Comparison of ENCODE assay signal across 8 cellular contexts in genomic region chr9:69672828-69673640, GRCh38. TPM values are rescaled to one million over a fixed set of nuclear protein-coding genes. Genes with fewer than 3 reads are reported as not detected.
DNase-seq lines count a peak whose midpoint lies in the region; ATAC-seq and TF ChIP-seq lines count a peak whose summit lies in the region.

No MANE protein-coding gene starts in this region.

- H3K79me2 ChIP-seq in GM23248 (ENCODE audit: insufficient read depth) (peaks cover 4% of the 10 kb centered on the region; the same call in 1 of the 2 replicates), Karpas-422 (ENCODE audit: low read length) (no peaks in the 10 kb centered on the region)

- TF ChIP-seq CTCF in foreskin keratinocyte (conservative IDR thresholded peaks at IDR 0.05) (peak; percentile 94), neural crest cell (conservative IDR thresholded peaks at IDR 0.05) (peak; percentile 93), stomach (IDR thresholded peaks at IDR 0.05) (peak in 5 of 7 experiments; percentile 64 to 87 (median 81))

- H3K27me3 Mint-ChIP-seq in neural crest cell (ENCODE audit: low read depth): peaks cover 21% of the 10 kb centered on the region

- H3K4me1 Mint-ChIP-seq in neural crest cell: peaks cover 17% of the 10 kb centered on the region

- H3K27ac Mint-ChIP-seq in neural crest cell (ENCODE audit: unreplicated experiment): peak overlapping the region; percentile 72

- H3K9me2 ChIP-seq in GM23248 (ENCODE audit: insufficient read depth) (no peaks in the 10 kb centered on the region), Karpas-422 (replicated peaks; ENCODE audit: insufficient read depth, low read length) (no peaks in the 10 kb centered on the region)

- H2AFZ ChIP-seq in GM23248: peak overlapping the region; percentile 97
- peak overlapping the region; percentile 67; the same call in 1 of the 2 replicates for H2AFZ ChIP-seq in Karpas-422 (ENCODE audit: low read length)

- H3K4me3 ChIP-seq in GM23248: peak overlapping the region; percentile 89
- no peak overlapping the region for H3K4me3 ChIP-seq in Karpas-422 (ENCODE audit: low read length)
- peak overlapping the region; percentile 72 to 83 (median 76) for H3K4me3 ChIP-seq in stomach

- peak overlapping the region; percentile 90 for H3K4me3 Mint-ChIP-seq in neural crest cell

- DNase-seq in DMS79 treated with DMSO at 0.1 percent for 48 hours (lab: John Stamatoyannopoulos, UW) (peak; percentile 95), GM23248 (peak; percentile 95), Karpas-422 (peak; percentile 73), RPMI7951 (ENCODE audit: low read depth) (peak; percentile 79), activated gamma-delta T cell treated with Interleukin-2 at 50 U/mL for 16 hours (peak; percentile 61), foreskin keratinocyte (peak; percentile 50 to 75), neural crest cell (ENCODE audit: low read depth, low spot score) (peak; percentile 85), stomach (peak; percentile 82)

- H3K9me3 Mint-ChIP-seq in neural crest cell: no peaks in the 10 kb centered on the region

- TF ChIP-seq EP300 in stomach (IDR thresholded peaks at IDR 0.05): no peak

- H4K20me1 ChIP-seq in GM23248 (ENCODE audit: insufficient read depth) (no peaks in the 10 kb centered on the region), Karpas-422 (ENCODE audit: insufficient read depth, low read depth, low read length) (no peaks in the 10 kb centered on the region)

- H3K36me3 ChIP-seq in GM23248 (ENCODE audit: low read depth): no peaks in the 10 kb centered on the region
- no peaks in the 10 kb centered on the region for H3K36me3 ChIP-seq in Karpas-422 (ENCODE audit: insufficient read depth, low read length)
- H3K36me3 ChIP-seq in stomach: no peaks in the 10 kb centered on the region

- TF ChIP-seq POLR2A in stomach (IDR thresholded peaks at IDR 0.05): no peak

- H3K27ac ChIP-seq in GM23248 (peak overlapping the region; percentile 45; the same call in 1 of the 2 replicates), Karpas-422 (ENCODE audit: low read length) (no peak overlapping the region), foreskin keratinocyte (no peak overlapping the region), stomach (peak overlapping the region; percentile 66 to 88 (median 73))

- H3F3A ChIP-seq in GM23248 (ENCODE audit: insufficient read depth): peaks cover 27% of the 10 kb centered on the region

- H3K9ac ChIP-seq in GM23248 (peak overlapping the region; percentile 74), Karpas-422 (ENCODE audit: low read length) (peak overlapping the region; percentile 48; the same call in 1 of the 2 replicates)

- no peaks in the 10 kb centered on the region for H3K9me3 ChIP-seq in GM23248 (ENCODE audit: low read depth)
- no peaks in the 10 kb centered on the region for H3K9me3 ChIP-seq in Karpas-422 (ENCODE audit: low read length)
- no peaks in the 10 kb centered on the region for H3K9me3 ChIP-seq in stomach

- intact Hi-C loops in stomach (cut with DNase I; ENCODE audit: low total_unique reads): no loop called here

- H3K4me1 ChIP-seq in GM23248 (ENCODE audit: insufficient read depth): peaks cover 23% of the 10 kb centered on the region
- H3K4me1 ChIP-seq in Karpas-422 (ENCODE audit: low read length): peaks cover 4% of the 10 kb centered on the region; the same call in 1 of the 2 replicates
- H3K4me1 ChIP-seq in foreskin keratinocyte: peaks cover 5% of the 10 kb centered on the region
- H3K4me1 ChIP-seq in stomach: peaks cover 6 to 26% (median 14%) of the 10 kb centered on the region in 4 donors

- H3K4me2 ChIP-seq in GM23248 (ENCODE audit: unreplicated experiment): peak overlapping the region; percentile 100
- H3K4me2 ChIP-seq in Karpas-422 (ENCODE audit: low read depth, low read length, poor library complexity, severe bottlenecking): peak overlapping the region; percentile 45

- ATAC-seq in foreskin keratinocyte: peak; percentile 91

- H3K27me3 ChIP-seq in GM23248 (replicated peaks; ENCODE audit: insufficient read depth) (no peaks in the 10 kb centered on the region), Karpas-422 (ENCODE audit: low read length) (no peaks in the 10 kb centered on the region), foreskin keratinocyte (no peaks in the 10 kb centered on the region), stomach (peaks cover 0 to 12% (median 4%) of the 10 kb centered on the region in 3 donors)

- WGBS in GM23248 (ENCODE audit: low coverage in 1 of 2, low lambda C conversion rate in 2 of 2, missing lambda C conversion rate in 2 of 2), 2 experiments: 4 to 5% methylated on average over 42 to 44 of the region's 44 CpGs
- 8 to 34% (median 8%) methylated on average over 9 to 44 of the region's 44 CpGs for WGBS in stomach, 5 donors

- no peaks in the 10 kb centered on the region for H3K36me3 Mint-ChIP-seq in neural crest cell (ENCODE audit: low read depth)

- in situ Hi-C loops in GM23248 (cut with MboI): no loop called here

RNA-seq across cellular contexts. Expression of gene APBA1, which starts 0.9 kb away (rescaled TPM):
- 4.3 and 11.3 TPM in 2 replicates for total RNA-seq in GM23248 (2014; rRNA removed; shearing (Covaris generic))
- polyA plus RNA-seq in GM23248 (2016; fragmentation: Nextera tagmentation; extraction: Ambion mirVana) (0.93 and 1.6 TPM in 2 replicates), foreskin keratinocyte (0.57 and 0.85 TPM in 2 replicates), stomach (1 to 10 TPM in 1 of 3 donors, under 1 TPM in 2; 0.50 to 1.3 (median 0.76) TPM)
- not detected in 2 replicates for total RNA-seq in Karpas-422 (2014; rRNA removed; shearing (Covaris generic); ENCODE audit: low replicate concordance)
- total RNA-seq in RPMI7951 (2014; rRNA removed; shearing (Covaris generic)): 0.10 and 0.12 TPM in 2 replicates
- total RNA-seq in foreskin keratinocyte (2.1 and 3.2 TPM in 2 replicates), neural crest cell (3.7 and 4.4 TPM in 2 replicates), stomach (10 to 100 TPM in 2 of 5 donors, 1 to 10 TPM in 3; 2.7 to 14.2 (median 5.3) TPM)

Comparison
In these comparisons a context has a peak if more than half of its experiments do, and no peak if none do; other contexts are left out.
1. H3K27ac ChIP-seq: peak in GM23248 (single experiment) and stomach (5 of 5); none in Karpas-422 (single experiment) and foreskin keratinocyte (single experiment).
2. Peak in every context shown above with its lines, with median percentiles within 50 percentile points of each other: DNase-seq and CTCF ChIP-seq.